In genomic region chr2:10278763-10279471, GRCh38 we compare ENCODE assay signal across 11 cellular contexts. TPM values are rescaled to one million over a fixed set of nuclear protein-coding genes. Genes with fewer than 3 reads are reported as not detected.
DNase-seq lines count a peak whose midpoint lies in the region; ATAC-seq and TF ChIP-seq lines count a peak whose summit lies in the region.
"Had no signal": no experiment of that assay in that cellular context is flagged by ENCODE, and none has a peak within 500 bp of the region (broad histone marks: within the 10 kb centered on the region; RNA-seq: fewer than 3 reads in every experiment).

No MANE protein-coding gene starts in this region.

- no peaks in the 10 kb centered on the region for H3K9me3 ChIP-seq in BLaER1 treated with 17β-estradiol and CSF1 and Interleukin-3, amounts not matched to agents 10 nM and 100 nM (replicated peaks in 1 of 11)
- H3K9me3 ChIP-seq in OCI-LY3 (ENCODE audit: insufficient read depth, low read length) (no peaks in the 10 kb centered on the region), osteoblast (ENCODE audit: low read depth, low read length) (no peaks in the 10 kb centered on the region)

- no peak overlapping the region; the same call in 1 of the 2 replicates for H2AFZ ChIP-seq in OCI-LY3 (ENCODE audit: low read depth, low read length)
- H2AFZ ChIP-seq in osteoblast (ENCODE audit: low read length) = peak overlapping the region; percentile 91

- ATAC-seq in GM21447 (IDR thresholded peaks at IDR 0.05; ENCODE audit: unreplicated experiment) = no peak
- no peak for ATAC-seq in HG02623 (IDR thresholded peaks at IDR 0.05; ENCODE audit: unreplicated experiment)

- peaks cover 21 to 69% (median 38%) of the 10 kb centered on the region in 10 experiments for H3K4me1 ChIP-seq in BLaER1 treated with 17β-estradiol and CSF1 and Interleukin-3, amounts not matched to agents 10 nM and 100 nM
- no peaks in the 10 kb centered on the region for H3K4me1 ChIP-seq in OCI-LY3 (ENCODE audit: low read length)
- peaks cover 39% of the 10 kb centered on the region for H3K4me1 ChIP-seq in osteoblast (ENCODE audit: insufficient read depth, low read length)

- H3K79me2 ChIP-seq in OCI-LY3 (ENCODE audit: low read length) (no peaks in the 10 kb centered on the region), osteoblast (ENCODE audit: insufficient read depth, low read length) (no peaks in the 10 kb centered on the region)

- no peaks in the 10 kb centered on the region for H3K36me3 ChIP-seq in BLaER1 treated with 17β-estradiol and CSF1 and Interleukin-3, amounts not matched to agents 10 nM and 100 nM
- H3K36me3 ChIP-seq in OCI-LY3 (replicated peaks; ENCODE audit: low read depth, low read length) = no peaks in the 10 kb centered on the region
- H3K36me3 ChIP-seq in osteoblast (ENCODE audit: insufficient read depth, low read length) = no peaks in the 10 kb centered on the region

- peak overlapping the region in 1 of 11 experiments; percentile 10; a peak in 2 of 22 replicates for H3K9ac ChIP-seq in BLaER1 treated with 17β-estradiol and CSF1 and Interleukin-3, amounts not matched to agents 10 nM and 100 nM
- H3K9ac ChIP-seq in OCI-LY3 (ENCODE audit: low read length) = no peak overlapping the region

- H3K27me3 ChIP-seq in BLaER1 treated with 17β-estradiol and CSF1 and Interleukin-3, amounts not matched to agents 10 nM and 100 nM = no peaks in the 10 kb centered on the region
- peaks cover 17% of the 10 kb centered on the region for H3K27me3 ChIP-seq in OCI-LY3 (ENCODE audit: low read depth, low read length)
- H3K27me3 ChIP-seq in osteoblast (ENCODE audit: insufficient read depth, low read length) = no peaks in the 10 kb centered on the region

- no peaks in the 10 kb centered on the region for H4K20me1 ChIP-seq in BLaER1 treated with 17β-estradiol and CSF1 and Interleukin-3, amounts not matched to agents 10 nM and 100 nM
- no peaks in the 10 kb centered on the region for H4K20me1 ChIP-seq in OCI-LY3 (ENCODE audit: insufficient read depth, low read length)
- no peaks in the 10 kb centered on the region for H4K20me1 ChIP-seq in osteoblast (ENCODE audit: insufficient read depth, low read length)

- H3K27ac ChIP-seq in BLaER1 treated with 17β-estradiol and CSF1 and Interleukin-3, amounts not matched to agents 10 nM and 100 nM = peak overlapping the region in 3 of 11 experiments; percentile 41 to 70 (median 60); a peak in 6 of 22 replicates
- H3K27ac ChIP-seq in OCI-LY3 (ENCODE audit: low read length) (no peak overlapping the region), osteoblast (ENCODE audit: low read depth, low read length) (peak overlapping the region; percentile 92)
- H3K27ac ChIP-seq: epithelial cell of prostate had no signal

- TF ChIP-seq CTCF in OCI-LY3 (IDR thresholded peaks at IDR 0.05; ENCODE audit: low read depth, low read length) (no peak), epithelial cell of proximal tubule (conservative IDR thresholded peaks at IDR 0.05; ENCODE audit: low read depth, low read length) (no peak), osteoblast (IDR thresholded peaks at IDR 0.05; ENCODE audit: extremely low read depth, low read depth, low read length) (no peak)

- DNase-seq in epithelial cell of proximal tubule (ENCODE audit: low read depth) (no peak), osteoblast (ENCODE audit: insufficient read length, low spot score, missing footprints) (peak; percentile 26), GM19238 (ENCODE audit: insufficient read length, low spot score) (no peak)
- no peak for DNase-seq in stimulated activated CD4-positive, alpha-beta T cell treated with anti-CD3 and anti-CD28 coated beads, Interleukin-2, amount 100 ng/mL, for 48 hours
- DNase-seq: NCI-H187 treated with DMSO at 0.1 percent for 48 hours, NCI-H774 had no signal

- no peak overlapping the region for H3K4me3 ChIP-seq in BLaER1 treated with 17β-estradiol and CSF1 and Interleukin-3, amounts not matched to agents 10 nM and 100 nM
- no peak overlapping the region for H3K4me3 ChIP-seq in OCI-LY3 (ENCODE audit: low read length)
- peak overlapping the region; percentile 20 for H3K4me3 ChIP-seq in epithelial cell of proximal tubule (ENCODE audit: low read depth, low read length)
- peak overlapping the region; percentile 51 for H3K4me3 ChIP-seq in osteoblast (ENCODE audit: insufficient read depth, low read length)

- peak overlapping the region in 9 of 11 experiments; percentile 10 to 89 (median 62); a peak in 14 of 22 replicates for H3K4me2 ChIP-seq in BLaER1 treated with 17β-estradiol and CSF1 and Interleukin-3, amounts not matched to agents 10 nM and 100 nM
- 0 out of 2 replicates have a peak overlapping the region, but pooled peaks have one; percentile 12 for H3K4me2 ChIP-seq in OCI-LY3 (ENCODE audit: low read length)
- H3K4me2 ChIP-seq in osteoblast (ENCODE audit: insufficient read depth, low read length) = peak overlapping the region; percentile 77

RNA-seq across cellular contexts. Expression of gene HPCAL1, which starts 23.8 kb away (rescaled TPM):
- total RNA-seq in epithelial cell of proximal tubule (72.3 and 138 TPM in 2 replicates), osteoblast (47.1 and 57.2 TPM in 2 replicates)

Comparison
In these comparisons a context has a peak if more than half of its experiments do, and no peak if none do; other contexts are left out.
1. H3K4me2 ChIP-seq: peak in every context shown above with its lines; median percentile 77 in osteoblast; 62 in BLaER1 treated with 17β-estradiol and CSF1 and Interleukin-3, amounts not matched to agents 10 nM and 100 nM; 12 in OCI-LY3.
2. H3K4me3 ChIP-seq: peak in epithelial cell of proximal tubule (single experiment) and osteoblast (single experiment); none in BLaER1 treated with 17β-estradiol and CSF1 and Interleukin-3, amounts not matched to agents 10 nM and 100 nM (0 of 10) and OCI-LY3 (single experiment).